1 cellular context compared by ENCODE assay signal in the genomic region with DNA sequence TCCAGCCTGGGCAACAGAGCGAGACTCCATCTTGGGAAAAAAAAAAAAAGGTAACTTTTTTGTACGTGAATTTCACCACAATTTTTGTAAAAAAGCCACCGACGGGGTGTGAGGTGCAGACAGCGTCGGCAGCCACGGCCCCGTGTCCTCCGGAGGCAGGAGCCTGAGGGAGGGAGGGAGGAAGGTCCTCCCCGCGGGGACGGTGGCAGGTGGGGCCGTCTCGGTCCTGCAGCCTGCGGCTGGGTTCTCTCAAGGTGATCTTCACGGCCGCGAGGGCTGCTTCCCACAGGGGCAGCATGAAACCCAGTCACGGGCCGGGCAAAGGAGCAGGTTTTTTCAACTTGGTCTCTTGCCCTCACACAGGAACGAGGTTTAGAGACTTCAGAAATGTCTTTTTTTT.
TF ChIP-seq lines count a peak whose summit lies in the region.

No MANE protein-coding gene starts in this region.

TF ChIP-seq in HepG2, 621 proteins besides CTCF, POLR2A, EP300 and RAD21:
- TF ChIP-seq POLR2G (IDR thresholded peaks at IDR 0.05; ENCODE audit: low read depth, low read length) (peak; percentile 26; the same call in 1 of the 2 replicates), RBM22 (optimal IDR thresholded peaks at IDR 0.05; ENCODE audit: low read length) (peak; percentile 67), ZKSCAN5 (CRISPR knock-in tag; IDR thresholded peaks at IDR 0.05) (no peak), ZBTB38 (CRISPR knock-in tag; IDR thresholded peaks at IDR 0.05) (peak; percentile 38; the same call in 1 of the 2 replicates), RBFOX2 (IDR thresholded peaks at IDR 0.05; ENCODE audit: low read depth, low read length) (peak; percentile 88), RXRB (CRISPR knock-in tag; IDR thresholded peaks at IDR 0.05; ENCODE audit: borderline replicate concordance) (no peak), ZNF337 (CRISPR knock-in tag; IDR thresholded peaks at IDR 0.05; ENCODE audit: borderline replicate concordance, low read depth) (no peak), AGO2 (optimal IDR thresholded peaks at IDR 0.05; ENCODE audit: low read depth, low read length) (peak; percentile 89), GATA4 (IDR thresholded peaks at IDR 0.05; ENCODE audit: borderline replicate concordance, low read depth) (no peak), POLR2AphosphoS5 (IDR thresholded peaks at IDR 0.05; ENCODE audit: low read depth, low read length) (0 out of 2 replicates have a peak, but pooled peaks have one; percentile 28), SP5 (CRISPR knock-in tag; IDR thresholded peaks at IDR 0.05; ENCODE audit: borderline replicate concordance, low read depth) (no peak), PRPF4 (IDR thresholded peaks at IDR 0.05; ENCODE audit: low read depth, low read length, poor library complexity, severe bottlenecking) (peak; percentile 12), DPF2 (CRISPR knock-in tag; IDR thresholded peaks at IDR 0.05; ENCODE audit: borderline replicate concordance, low read depth) (no peak), REXO4 (CRISPR knock-in tag; IDR thresholded peaks at IDR 0.05; ENCODE audit: borderline replicate concordance) (no peak)
- TF ChIP-seq, protein P1, sequence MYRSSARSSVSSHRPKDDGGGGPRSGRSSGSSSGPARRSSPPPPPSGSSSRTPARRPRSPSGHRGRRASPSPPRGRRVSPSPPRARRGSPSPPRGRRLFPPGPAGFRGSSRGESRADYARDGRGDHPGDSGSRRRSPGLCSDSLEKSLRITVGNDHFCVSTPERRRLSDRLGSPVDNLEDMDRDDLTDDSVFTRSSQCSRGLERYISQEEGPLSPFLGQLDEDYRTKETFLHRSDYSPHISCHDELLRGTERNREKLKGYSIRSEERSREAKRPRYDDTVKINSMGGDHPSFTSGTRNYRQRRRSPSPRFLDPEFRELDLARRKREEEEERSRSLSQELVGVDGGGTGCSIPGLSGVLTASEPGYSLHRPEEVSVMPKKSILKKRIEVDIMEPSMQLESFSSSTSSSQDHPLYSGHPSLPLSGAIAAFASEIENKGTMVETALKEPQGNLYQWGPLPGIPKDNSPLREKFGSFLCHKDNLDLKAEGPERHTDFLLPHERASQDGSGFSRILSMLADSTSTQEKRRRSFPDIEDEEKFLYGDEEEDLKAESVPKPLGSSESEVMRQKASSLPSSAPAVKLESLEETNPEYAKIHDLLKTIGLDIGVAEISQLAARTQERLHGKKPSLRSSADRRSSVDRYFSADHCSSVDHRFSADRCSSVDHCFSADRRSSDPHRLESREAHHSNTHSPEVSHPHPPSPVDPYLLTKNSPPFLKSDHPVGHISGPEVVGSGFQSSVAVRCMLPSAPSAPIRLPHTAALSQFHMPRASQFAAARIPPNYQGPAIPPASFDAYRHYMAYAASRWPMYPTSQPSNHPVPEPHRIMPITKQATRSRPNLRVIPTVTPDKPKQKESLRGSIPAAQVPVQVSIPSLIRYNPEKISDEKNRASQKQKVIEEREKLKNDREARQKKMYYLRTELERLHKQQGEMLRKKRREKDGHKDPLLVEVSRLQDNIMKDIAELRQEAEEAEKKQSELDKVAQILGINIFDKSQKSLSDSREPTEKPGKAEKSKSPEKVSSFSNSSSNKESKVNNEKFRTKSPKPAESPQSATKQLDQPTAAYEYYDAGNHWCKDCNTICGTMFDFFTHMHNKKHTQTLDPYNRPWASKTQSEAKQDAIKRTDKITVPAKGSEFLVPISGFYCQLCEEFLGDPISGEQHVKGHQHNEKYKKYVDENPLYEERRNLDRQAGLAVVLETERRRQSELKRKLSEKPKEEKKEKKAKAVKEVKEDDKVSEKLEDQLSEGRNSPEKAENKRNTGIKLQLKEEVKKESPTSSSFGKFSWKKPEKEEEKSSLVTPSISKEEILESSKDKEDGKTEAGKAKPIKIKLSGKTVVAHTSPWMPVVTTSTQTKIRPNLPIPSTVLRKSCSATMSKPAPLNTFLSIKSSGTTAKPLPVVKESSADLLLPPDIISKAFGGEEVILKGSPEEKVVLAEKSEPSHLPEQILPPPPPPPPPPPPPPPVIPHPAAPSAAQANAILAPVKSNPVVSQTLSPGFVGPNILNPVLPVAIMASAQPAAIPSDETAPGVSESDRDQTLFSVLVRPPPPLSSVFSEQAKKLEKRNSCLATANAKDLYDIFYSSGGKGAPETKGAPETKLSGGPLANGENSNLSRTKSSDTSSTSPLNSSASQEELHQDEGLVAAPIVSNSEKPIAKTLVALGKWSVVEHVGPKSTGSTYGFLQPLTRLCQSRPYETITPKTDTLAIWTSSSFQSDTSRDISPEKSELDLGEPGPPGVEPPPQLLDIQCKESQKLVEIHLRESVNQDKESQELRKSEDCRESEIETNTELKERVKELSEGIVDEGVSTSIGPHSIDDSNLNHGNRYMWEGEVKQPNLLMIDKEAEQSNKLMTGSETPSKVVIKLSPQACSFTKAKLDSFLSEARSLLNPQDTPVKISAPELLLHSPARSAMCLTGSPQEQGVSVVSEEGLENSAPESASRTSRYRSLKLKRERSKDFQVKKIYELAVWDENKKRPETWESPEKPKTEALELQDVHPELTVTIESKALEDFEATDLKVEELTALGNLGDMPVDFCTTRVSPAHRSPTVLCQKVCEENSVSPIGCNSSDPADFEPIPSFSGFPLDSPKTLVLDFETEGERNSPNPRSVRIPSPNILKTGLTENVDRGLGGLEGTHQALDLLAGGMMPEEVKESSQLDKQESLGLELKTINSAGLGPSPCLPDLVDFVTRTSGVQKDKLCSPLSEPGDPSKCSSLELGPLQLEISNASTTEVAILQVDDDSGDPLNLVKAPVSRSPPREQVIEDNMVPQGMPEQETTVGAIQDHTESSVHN (CRISPR knock-in tag; IDR thresholded peaks at IDR 0.05) = no peak
- TF ChIP-seq, protein P2, sequence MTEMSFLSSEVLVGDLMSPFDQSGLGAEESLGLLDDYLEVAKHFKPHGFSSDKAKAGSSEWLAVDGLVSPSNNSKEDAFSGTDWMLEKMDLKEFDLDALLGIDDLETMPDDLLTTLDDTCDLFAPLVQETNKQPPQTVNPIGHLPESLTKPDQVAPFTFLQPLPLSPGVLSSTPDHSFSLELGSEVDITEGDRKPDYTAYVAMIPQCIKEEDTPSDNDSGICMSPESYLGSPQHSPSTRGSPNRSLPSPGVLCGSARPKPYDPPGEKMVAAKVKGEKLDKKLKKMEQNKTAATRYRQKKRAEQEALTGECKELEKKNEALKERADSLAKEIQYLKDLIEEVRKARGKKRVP (CRISPR knock-in tag; IDR thresholded peaks at IDR 0.05) = no peak
TF ChIP-seq in HepG2: peak in this region for 7.
